Comparison of ENCODE assay signal across 25 cellular contexts in genomic region chr11:601573-602245, GRCh38. TPM values are rescaled to one million over a fixed set of nuclear protein-coding genes. Genes with fewer than 3 reads are reported as not detected.
"Had no signal": no experiment of that assay in that cellular context is flagged by ENCODE, and none has a peak within 500 bp of the region (broad histone marks: within the 10 kb centered on the region; RNA-seq: fewer than 3 reads in every experiment).

No MANE protein-coding gene starts in this region.

- H3K27me3 ChIP-seq: esophagus muscularis mucosa, pancreas, sigmoid colon, stomach, transverse colon had no signal

- H3K27ac Mint-ChIP-seq: natural killer cell treated with Interleukin-12 subunit alpha and Interleukin-12 subunit beta and Interleukin-15 and Interleukin-18, amount 100 ng/mL, for 72 hours had no signal

- H3K27ac ChIP-seq: epithelial cell of prostate, esophagus muscularis mucosa, left ventricle myocardium inferior, pancreas, psoas muscle, sigmoid colon, skin epidermis, stomach, thoracic aorta, transverse colon had no signal

- H3K9me3 Mint-ChIP-seq: natural killer cell treated with Interleukin-12 subunit alpha and Interleukin-12 subunit beta and Interleukin-15 and Interleukin-18, amount 100 ng/mL, for 72 hours had no signal

- H3K9me3 ChIP-seq: esophagus muscularis mucosa, left ventricle myocardium inferior, pancreas, psoas muscle, sigmoid colon, stomach, thoracic aorta, transverse colon had no signal

- H3K4me1 ChIP-seq: pancreas, psoas muscle, transverse colon had no signal

- H3K4me3 Mint-ChIP-seq: natural killer cell treated with Interleukin-12 subunit alpha and Interleukin-12 subunit beta and Interleukin-15 and Interleukin-18, amount 100 ng/mL, for 72 hours had no signal

- H3K4me3 ChIP-seq: esophagus muscularis mucosa, left ventricle myocardium inferior, lung, pancreas, psoas muscle, sigmoid colon, skin epidermis, stomach, thoracic aorta, transverse colon had no signal

- DNase-seq: effector memory CD4-positive, alpha-beta T cell; kidney; left cardiac atrium; left ventricle myocardium inferior; mesenchymal stem cell; midbrain; occipital lobe; psoas muscle; retina; sigmoid colon; stimulated activated CD4-positive, alpha-beta T cell treated with anti-CD3 and anti-CD28 coated beads, Interleukin-2, amount 100 ng/mL, for 24 hours; stimulated activated CD4-positive, alpha-beta T cell treated with anti-CD3 and anti-CD28 coated beads, Interleukin-4, amount 100 ng/mL, for 4 hours; stimulated activated naive CD4-positive, alpha-beta T cell; stomach; substantia nigra; transverse colon had no signal

- ATAC-seq: left cardiac atrium; natural killer cell treated with Interleukin-12 subunit alpha and Interleukin-12 subunit beta and Interleukin-15 and Interleukin-18, amount 100 ng/mL, for 72 hours; psoas muscle had no signal

- H3K36me3 Mint-ChIP-seq: natural killer cell treated with Interleukin-12 subunit alpha and Interleukin-12 subunit beta and Interleukin-15 and Interleukin-18, amount 100 ng/mL, for 72 hours had no signal

- FAIRE-seq: kidney, pancreas had no signal

- H3K27me3 Mint-ChIP-seq: natural killer cell treated with Interleukin-12 subunit alpha and Interleukin-12 subunit beta and Interleukin-15 and Interleukin-18, amount 100 ng/mL, for 72 hours had no signal

RNA-seq across cellular contexts. Expression of gene CDHR5, which starts 23.0 kb away (rescaled TPM):
- total RNA-seq: fibroblast of villous mesenchyme; left cardiac atrium; left ventricle myocardium inferior; lung; natural killer cell treated with Interleukin-12 subunit alpha and Interleukin-12 subunit beta and Interleukin-15 and Interleukin-18, amount 100 ng/mL, for 72 hours; occipital lobe; thoracic aorta; ureter had no signal

RNA-seq across cellular contexts. Expression of gene SCT, which starts 25.3 kb away (rescaled TPM):
- total RNA-seq: esophagus muscularis mucosa; fibroblast of villous mesenchyme; kidney; left cardiac atrium; left ventricle myocardium inferior; lung; natural killer cell treated with Interleukin-12 subunit alpha and Interleukin-12 subunit beta and Interleukin-15 and Interleukin-18, amount 100 ng/mL, for 72 hours; occipital lobe; sigmoid colon; thoracic aorta; transverse colon; ureter had no signal
- polyA plus RNA-seq: lung, pancreas had no signal

RNA-seq across cellular contexts. Expression of gene DRD4, which starts 35.4 kb away (rescaled TPM):
- total RNA-seq: fibroblast of villous mesenchyme, stomach, transverse colon had no signal
